Comparison of ENCODE assay signal across 1 cellular context in the genomic region with DNA sequence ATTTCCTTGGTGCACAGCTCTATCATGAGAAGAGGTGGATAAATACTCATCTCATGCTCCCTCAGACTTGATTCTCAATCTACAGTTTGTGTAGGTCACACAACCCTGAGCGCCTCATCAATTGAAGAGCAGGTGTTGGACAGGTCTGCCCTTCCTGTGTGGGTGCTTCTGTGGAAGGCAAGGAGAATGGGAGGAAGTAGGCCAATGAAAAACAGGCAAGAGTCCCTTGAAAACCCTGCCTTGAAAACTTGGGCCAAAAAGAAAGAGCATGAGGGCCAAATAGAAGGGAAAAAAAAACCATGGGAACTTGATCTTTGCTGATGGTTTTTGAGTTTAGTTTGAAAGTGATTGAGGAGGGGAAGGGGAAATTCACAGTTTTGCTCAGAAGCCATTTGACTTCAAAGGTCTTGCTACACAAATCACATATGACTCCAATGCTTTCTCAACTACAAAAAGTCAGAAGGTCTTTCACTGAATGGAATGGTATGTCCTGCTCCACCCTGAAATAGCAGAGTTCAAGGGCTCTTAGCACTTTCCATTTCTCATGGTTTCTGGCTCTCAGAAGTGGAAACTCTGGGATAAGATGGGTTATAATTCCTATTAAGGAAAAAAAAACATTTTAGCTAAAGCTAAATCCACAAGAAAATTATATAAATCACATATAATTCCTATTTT.
TF ChIP-seq lines count a peak whose summit lies in the region.

No MANE protein-coding gene starts in this region.

TF ChIP-seq in HepG2, 621 proteins besides CTCF, POLR2A, EP300 and RAD21 (continued from another document and continues in another):
- TF ChIP-seq, protein P1, sequence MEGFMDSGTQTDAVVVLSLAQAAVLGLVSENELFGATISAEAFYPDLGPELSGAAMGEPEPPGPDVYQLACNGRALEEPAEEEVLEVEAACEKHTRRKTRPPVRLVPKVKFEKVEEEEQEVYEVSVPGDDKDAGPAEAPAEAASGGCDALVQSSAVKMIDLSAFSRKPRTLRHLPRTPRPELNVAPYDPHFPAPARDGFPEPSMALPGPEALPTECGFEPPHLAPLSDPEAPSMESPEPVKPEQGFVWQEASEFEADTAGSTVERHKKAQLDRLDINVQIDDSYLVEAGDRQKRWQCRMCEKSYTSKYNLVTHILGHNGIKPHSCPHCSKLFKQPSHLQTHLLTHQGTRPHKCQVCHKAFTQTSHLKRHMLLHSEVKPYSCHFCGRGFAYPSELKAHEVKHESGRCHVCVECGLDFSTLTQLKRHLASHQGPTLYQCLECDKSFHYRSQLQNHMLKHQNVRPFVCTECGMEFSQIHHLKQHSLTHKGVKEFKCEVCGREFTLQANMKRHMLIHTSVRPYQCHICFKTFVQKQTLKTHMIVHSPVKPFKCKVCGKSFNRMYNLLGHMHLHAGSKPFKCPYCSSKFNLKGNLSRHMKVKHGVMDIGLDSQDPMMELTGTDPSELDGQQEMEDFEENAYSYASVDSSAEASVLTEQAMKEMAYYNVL (CRISPR knock-in tag; IDR thresholded peaks at IDR 0.05; ENCODE audit: borderline replicate concordance), result peak; percentile 65; the same call in 1 of the 2 replicates
- TF ChIP-seq, protein P2, sequence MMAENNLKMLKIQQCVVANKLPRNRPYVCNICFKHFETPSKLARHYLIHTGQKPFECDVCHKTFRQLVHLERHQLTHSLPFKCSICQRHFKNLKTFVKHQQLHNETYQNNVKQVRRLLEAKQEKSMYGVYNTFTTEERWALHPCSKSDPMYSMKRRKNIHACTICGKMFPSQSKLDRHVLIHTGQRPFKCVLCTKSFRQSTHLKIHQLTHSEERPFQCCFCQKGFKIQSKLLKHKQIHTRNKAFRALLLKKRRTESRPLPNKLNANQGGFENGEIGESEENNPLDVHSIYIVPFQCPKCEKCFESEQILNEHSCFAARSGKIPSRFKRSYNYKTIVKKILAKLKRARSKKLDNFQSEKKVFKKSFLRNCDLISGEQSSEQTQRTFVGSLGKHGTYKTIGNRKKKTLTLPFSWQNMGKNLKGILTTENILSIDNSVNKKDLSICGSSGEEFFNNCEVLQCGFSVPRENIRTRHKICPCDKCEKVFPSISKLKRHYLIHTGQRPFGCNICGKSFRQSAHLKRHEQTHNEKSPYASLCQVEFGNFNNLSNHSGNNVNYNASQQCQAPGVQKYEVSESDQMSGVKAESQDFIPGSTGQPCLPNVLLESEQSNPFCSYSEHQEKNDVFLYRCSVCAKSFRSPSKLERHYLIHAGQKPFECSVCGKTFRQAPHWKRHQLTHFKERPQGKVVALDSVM (CRISPR knock-in tag; IDR thresholded peaks at IDR 0.05), result no peak
- TF ChIP-seq SP1 (IDR thresholded peaks at IDR 0.05) (no peak), SP1 (CRISPR knock-in tag; IDR thresholded peaks at IDR 0.05) (no peak), HCFC1 (IDR thresholded peaks at IDR 0.05; ENCODE audit: low read depth, low read length) (no peak), ZNF251 (CRISPR knock-in tag; IDR thresholded peaks at IDR 0.05) (no peak), FOXK1 (CRISPR knock-in tag; IDR thresholded peaks at IDR 0.05; ENCODE audit: borderline replicate concordance, low read depth) (no peak), CREM (IDR thresholded peaks at IDR 0.05) (peak; percentile 53; the same call in 1 of the 2 replicates), CREM (CRISPR knock-in tag; IDR thresholded peaks at IDR 0.05) (no peak), NR2F1 (CRISPR knock-in tag; IDR thresholded peaks at IDR 0.05) (peak in 1 of 2 experiments; percentile 63; a peak in 2 of 4 replicates), ZNF775 (CRISPR knock-in tag; IDR thresholded peaks at IDR 0.05; ENCODE audit: borderline replicate concordance) (no peak), RARA (CRISPR knock-in tag; IDR thresholded peaks at IDR 0.05) (peak; percentile 66), ZNF670 (CRISPR knock-in tag; IDR thresholded peaks at IDR 0.05; ENCODE audit: borderline replicate concordance) (no peak), ZBTB3 (CRISPR knock-in tag; IDR thresholded peaks at IDR 0.05; ENCODE audit: borderline replicate concordance, low read depth) (no peak), SAP130 (CRISPR knock-in tag; IDR thresholded peaks at IDR 0.05; ENCODE audit: low read depth) (peak; percentile 58; the same call in 1 of the 2 replicates), FOXP1 (IDR thresholded peaks at IDR 0.05) (no peak), FOXP1 (CRISPR knock-in tag; IDR thresholded peaks at IDR 0.05) (peak; percentile 20; the same call in 1 of the 2 replicates), ZNF44 (CRISPR knock-in tag; IDR thresholded peaks at IDR 0.05) (0 out of 2 replicates have a peak, but pooled peaks have one; percentile 33), RAD51 (IDR thresholded peaks at IDR 0.05; ENCODE audit: borderline replicate concordance) (no peak), ZNF773 (CRISPR knock-in tag; IDR thresholded peaks at IDR 0.05; ENCODE audit: borderline replicate concordance) (no peak), KLF15 (CRISPR knock-in tag; IDR thresholded peaks at IDR 0.05; ENCODE audit: borderline replicate concordance) (no peak), NRL (CRISPR knock-in tag; IDR thresholded peaks at IDR 0.05; ENCODE audit: borderline replicate concordance) (no peak)
- TF ChIP-seq, protein P3, sequence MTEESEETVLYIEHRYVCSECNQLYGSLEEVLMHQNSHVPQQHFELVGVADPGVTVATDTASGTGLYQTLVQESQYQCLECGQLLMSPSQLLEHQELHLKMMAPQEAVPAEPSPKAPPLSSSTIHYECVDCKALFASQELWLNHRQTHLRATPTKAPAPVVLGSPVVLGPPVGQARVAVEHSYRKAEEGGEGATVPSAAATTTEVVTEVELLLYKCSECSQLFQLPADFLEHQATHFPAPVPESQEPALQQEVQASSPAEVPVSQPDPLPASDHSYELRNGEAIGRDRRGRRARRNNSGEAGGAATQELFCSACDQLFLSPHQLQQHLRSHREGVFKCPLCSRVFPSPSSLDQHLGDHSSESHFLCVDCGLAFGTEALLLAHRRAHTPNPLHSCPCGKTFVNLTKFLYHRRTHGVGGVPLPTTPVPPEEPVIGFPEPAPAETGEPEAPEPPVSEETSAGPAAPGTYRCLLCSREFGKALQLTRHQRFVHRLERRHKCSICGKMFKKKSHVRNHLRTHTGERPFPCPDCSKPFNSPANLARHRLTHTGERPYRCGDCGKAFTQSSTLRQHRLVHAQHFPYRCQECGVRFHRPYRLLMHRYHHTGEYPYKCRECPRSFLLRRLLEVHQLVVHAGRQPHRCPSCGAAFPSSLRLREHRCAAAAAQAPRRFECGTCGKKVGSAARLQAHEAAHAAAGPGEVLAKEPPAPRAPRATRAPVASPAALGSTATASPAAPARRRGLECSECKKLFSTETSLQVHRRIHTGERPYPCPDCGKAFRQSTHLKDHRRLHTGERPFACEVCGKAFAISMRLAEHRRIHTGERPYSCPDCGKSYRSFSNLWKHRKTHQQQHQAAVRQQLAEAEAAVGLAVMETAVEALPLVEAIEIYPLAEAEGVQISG (CRISPR knock-in tag; IDR thresholded peaks at IDR 0.05), result no peak
- TF ChIP-seq, protein P4, sequence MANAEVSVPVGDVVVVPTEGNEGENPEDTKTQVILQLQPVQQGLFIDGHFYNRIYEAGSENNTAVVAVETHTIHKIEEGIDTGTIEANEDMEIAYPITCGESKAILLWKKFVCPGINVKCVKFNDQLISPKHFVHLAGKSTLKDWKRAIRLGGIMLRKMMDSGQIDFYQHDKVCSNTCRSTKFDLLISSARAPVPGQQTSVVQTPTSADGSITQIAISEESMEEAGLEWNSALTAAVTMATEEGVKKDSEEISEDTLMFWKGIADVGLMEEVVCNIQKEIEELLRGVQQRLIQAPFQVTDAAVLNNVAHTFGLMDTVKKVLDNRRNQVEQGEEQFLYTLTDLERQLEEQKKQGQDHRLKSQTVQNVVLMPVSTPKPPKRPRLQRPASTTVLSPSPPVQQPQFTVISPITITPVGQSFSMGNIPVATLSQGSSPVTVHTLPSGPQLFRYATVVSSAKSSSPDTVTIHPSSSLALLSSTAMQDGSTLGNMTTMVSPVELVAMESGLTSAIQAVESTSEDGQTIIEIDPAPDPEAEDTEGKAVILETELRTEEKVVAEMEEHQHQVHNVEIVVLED (CRISPR knock-in tag; IDR thresholded peaks at IDR 0.05; ENCODE audit: borderline replicate concordance), result no peak
- TF ChIP-seq, protein P5, sequence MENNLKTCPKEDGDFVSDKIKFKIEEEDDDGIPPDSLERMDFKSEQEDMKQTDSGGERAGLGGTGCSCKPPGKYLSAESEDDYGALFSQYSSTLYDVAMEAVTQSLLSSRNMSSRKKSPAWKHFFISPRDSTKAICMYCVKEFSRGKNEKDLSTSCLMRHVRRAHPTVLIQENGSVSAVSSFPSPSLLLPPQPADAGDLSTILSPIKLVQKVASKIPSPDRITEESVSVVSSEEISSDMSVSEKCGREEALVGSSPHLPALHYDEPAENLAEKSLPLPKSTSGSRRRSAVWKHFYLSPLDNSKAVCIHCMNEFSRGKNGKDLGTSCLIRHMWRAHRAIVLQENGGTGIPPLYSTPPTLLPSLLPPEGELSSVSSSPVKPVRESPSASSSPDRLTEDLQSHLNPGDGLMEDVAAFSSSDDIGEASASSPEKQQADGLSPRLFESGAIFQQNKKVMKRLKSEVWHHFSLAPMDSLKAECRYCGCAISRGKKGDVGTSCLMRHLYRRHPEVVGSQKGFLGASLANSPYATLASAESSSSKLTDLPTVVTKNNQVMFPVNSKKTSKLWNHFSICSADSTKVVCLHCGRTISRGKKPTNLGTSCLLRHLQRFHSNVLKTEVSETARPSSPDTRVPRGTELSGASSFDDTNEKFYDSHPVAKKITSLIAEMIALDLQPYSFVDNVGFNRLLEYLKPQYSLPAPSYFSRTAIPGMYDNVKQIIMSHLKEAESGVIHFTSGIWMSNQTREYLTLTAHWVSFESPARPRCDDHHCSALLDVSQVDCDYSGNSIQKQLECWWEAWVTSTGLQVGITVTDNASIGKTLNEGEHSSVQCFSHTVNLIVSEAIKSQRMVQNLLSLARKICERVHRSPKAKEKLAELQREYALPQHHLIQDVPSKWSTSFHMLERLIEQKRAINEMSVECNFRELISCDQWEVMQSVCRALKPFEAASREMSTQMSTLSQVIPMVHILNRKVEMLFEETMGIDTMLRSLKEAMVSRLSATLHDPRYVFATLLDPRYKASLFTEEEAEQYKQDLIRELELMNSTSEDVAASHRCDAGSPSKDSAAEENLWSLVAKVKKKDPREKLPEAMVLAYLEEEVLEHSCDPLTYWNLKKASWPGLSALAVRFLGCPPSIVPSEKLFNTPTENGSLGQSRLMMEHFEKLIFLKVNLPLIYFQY (CRISPR knock-in tag; IDR thresholded peaks at IDR 0.05; ENCODE audit: borderline replicate concordance), result no peak
- TF ChIP-seq, protein P6, sequence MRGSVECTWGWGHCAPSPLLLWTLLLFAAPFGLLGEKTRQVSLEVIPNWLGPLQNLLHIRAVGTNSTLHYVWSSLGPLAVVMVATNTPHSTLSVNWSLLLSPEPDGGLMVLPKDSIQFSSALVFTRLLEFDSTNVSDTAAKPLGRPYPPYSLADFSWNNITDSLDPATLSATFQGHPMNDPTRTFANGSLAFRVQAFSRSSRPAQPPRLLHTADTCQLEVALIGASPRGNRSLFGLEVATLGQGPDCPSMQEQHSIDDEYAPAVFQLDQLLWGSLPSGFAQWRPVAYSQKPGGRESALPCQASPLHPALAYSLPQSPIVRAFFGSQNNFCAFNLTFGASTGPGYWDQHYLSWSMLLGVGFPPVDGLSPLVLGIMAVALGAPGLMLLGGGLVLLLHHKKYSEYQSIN (CRISPR knock-in tag; IDR thresholded peaks at IDR 0.05; ENCODE audit: borderline replicate concordance), result no peak
- TF ChIP-seq, protein P7, sequence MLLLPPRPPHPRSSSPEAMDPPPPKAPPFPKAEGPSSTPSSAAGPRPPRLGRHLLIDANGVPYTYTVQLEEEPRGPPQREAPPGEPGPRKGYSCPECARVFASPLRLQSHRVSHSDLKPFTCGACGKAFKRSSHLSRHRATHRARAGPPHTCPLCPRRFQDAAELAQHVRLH (CRISPR knock-in tag; IDR thresholded peaks at IDR 0.05; ENCODE audit: borderline replicate concordance, low read depth), result peak; percentile 33; the same call in 1 of the 2 replicates
- TF ChIP-seq, protein P8, sequence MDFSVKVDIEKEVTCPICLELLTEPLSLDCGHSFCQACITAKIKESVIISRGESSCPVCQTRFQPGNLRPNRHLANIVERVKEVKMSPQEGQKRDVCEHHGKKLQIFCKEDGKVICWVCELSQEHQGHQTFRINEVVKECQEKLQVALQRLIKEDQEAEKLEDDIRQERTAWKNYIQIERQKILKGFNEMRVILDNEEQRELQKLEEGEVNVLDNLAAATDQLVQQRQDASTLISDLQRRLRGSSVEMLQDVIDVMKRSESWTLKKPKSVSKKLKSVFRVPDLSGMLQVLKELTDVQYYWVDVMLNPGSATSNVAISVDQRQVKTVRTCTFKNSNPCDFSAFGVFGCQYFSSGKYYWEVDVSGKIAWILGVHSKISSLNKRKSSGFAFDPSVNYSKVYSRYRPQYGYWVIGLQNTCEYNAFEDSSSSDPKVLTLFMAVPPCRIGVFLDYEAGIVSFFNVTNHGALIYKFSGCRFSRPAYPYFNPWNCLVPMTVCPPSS (IDR thresholded peaks at IDR 0.05), result no peak
- TF ChIP-seq, protein P9, sequence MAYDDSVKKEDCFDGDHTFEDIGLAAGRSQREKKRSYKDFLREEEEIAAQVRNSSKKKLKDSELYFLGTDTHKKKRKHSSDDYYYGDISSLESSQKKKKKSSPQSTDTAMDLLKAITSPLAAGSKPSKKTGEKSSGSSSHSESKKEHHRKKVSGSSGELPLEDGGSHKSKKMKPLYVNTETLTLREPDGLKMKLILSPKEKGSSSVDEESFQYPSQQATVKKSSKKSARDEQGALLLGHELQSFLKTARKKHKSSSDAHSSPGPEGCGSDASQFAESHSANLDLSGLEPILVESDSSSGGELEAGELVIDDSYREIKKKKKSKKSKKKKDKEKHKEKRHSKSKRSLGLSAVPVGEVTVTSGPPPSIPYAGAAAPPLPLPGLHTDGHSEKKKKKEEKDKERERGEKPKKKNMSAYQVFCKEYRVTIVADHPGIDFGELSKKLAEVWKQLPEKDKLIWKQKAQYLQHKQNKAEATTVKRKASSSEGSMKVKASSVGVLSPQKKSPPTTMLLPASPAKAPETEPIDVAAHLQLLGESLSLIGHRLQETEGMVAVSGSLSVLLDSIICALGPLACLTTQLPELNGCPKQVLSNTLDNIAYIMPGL (CRISPR knock-in tag; IDR thresholded peaks at IDR 0.05; ENCODE audit: borderline replicate concordance in 1 of 2, low read depth in 1 of 2), result no peak
- TF ChIP-seq, protein P10, sequence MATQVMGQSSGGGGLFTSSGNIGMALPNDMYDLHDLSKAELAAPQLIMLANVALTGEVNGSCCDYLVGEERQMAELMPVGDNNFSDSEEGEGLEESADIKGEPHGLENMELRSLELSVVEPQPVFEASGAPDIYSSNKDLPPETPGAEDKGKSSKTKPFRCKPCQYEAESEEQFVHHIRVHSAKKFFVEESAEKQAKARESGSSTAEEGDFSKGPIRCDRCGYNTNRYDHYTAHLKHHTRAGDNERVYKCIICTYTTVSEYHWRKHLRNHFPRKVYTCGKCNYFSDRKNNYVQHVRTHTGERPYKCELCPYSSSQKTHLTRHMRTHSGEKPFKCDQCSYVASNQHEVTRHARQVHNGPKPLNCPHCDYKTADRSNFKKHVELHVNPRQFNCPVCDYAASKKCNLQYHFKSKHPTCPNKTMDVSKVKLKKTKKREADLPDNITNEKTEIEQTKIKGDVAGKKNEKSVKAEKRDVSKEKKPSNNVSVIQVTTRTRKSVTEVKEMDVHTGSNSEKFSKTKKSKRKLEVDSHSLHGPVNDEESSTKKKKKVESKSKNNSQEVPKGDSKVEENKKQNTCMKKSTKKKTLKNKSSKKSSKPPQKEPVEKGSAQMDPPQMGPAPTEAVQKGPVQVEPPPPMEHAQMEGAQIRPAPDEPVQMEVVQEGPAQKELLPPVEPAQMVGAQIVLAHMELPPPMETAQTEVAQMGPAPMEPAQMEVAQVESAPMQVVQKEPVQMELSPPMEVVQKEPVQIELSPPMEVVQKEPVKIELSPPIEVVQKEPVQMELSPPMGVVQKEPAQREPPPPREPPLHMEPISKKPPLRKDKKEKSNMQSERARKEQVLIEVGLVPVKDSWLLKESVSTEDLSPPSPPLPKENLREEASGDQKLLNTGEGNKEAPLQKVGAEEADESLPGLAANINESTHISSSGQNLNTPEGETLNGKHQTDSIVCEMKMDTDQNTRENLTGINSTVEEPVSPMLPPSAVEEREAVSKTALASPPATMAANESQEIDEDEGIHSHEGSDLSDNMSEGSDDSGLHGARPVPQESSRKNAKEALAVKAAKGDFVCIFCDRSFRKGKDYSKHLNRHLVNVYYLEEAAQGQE (IDR thresholded peaks at IDR 0.05; ENCODE audit: borderline replicate concordance in 1 of 2, low read depth in 1 of 2, low read length in 2 of 2), result no peak
